17 cellular contexts compared by ENCODE assay signal in genomic region chr2:72140621-72140960, GRCh38. TPM values are rescaled to one million over a fixed set of nuclear protein-coding genes. Genes with fewer than 3 reads are reported as not detected.
A peak's percentile ranks its signal among the peaks of the same experiment; 100 is the strongest.
DNase-seq lines count a peak whose midpoint lies in the region; ATAC-seq and TF ChIP-seq lines count a peak whose summit lies in the region.
"Had no signal": no experiment of that assay in that cellular context is flagged by ENCODE, and none has a peak within 500 bp of the region (broad histone marks: within the 10 kb centered on the region; RNA-seq: fewer than 3 reads in every experiment).

No MANE protein-coding gene starts in this region.

- DNase-seq in Right ventricle myocardium superior (peak; percentile 17), left ventricle myocardium superior (no peak), colonic mucosa (peak; percentile 15), omental fat pad (ENCODE audit: low spot score) (peak; percentile 7), ureter (ENCODE audit: low spot score) (peak; percentile 39), NCI-H2081 (lab: John Stamatoyannopoulos, UW) (no peak)
- DNase-seq: COR-L47, DMS153, GOT3, KBM-7, NCI-H146, NCI-H2081 treated with DMSO at 0.1 percent for 48 hours, NCI-H510A treated with DMSO at 0.1 percent for 48 hours, NCI-H82, PC-3 had no signal

- no peak overlapping the region for H3K9ac ChIP-seq in colonic mucosa (ENCODE audit: low read depth in 2 of 2, low read length in 2 of 2)

- ATAC-seq in Right ventricle myocardium superior (ENCODE audit: poor library complexity), result no peak
- ATAC-seq in left ventricle myocardium superior, result no peak
- ATAC-seq in omental fat pad (ENCODE audit: low FRiP score), result no peak
- no peak for ATAC-seq in GM19455 (IDR thresholded peaks at IDR 0.05; ENCODE audit: unreplicated experiment)
- ATAC-seq: PC-3 had no signal

- no peaks in the 10 kb centered on the region for H3K9me3 ChIP-seq in colonic mucosa

- no peak overlapping the region for H3K4me3 ChIP-seq in colonic mucosa

- H3K27me3 ChIP-seq in colonic mucosa, result peaks cover 26% of the 10 kb centered on the region

- intact Hi-C loops in Right ventricle myocardium superior (cut with DNase I) (loop anchor here (10.0 kb wide), 1 partner anchor 526 kb away; no protein-coding TSS in a partner anchor), left ventricle myocardium superior (cut with micrococcal nuclease) (loop anchor here (10.0 kb wide), 1 partner anchor 596 kb away; no protein-coding TSS in a partner anchor), colonic mucosa (cut with DNase I) (no loop called here)

- TF ChIP-seq CTCF in colonic mucosa (IDR thresholded peaks at IDR 0.05) (no peak), omental fat pad (IDR thresholded peaks at IDR 0.05) (no peak)

- no peaks in the 10 kb centered on the region for H3K4me1 ChIP-seq in colonic mucosa

- H3K36me3 ChIP-seq in colonic mucosa, result no peaks in the 10 kb centered on the region

- H3K27ac ChIP-seq in colonic mucosa, result no peak overlapping the region
- H3K27ac ChIP-seq: C4-2B had no signal

RNA-seq across cellular contexts. Expression of gene CYP26B1, which starts 7.1 kb away (rescaled TPM):
- 4.4 TPM for total RNA-seq in Right ventricle myocardium superior
- 4.2 TPM for total RNA-seq in left ventricle myocardium superior
- total RNA-seq in colonic mucosa, result 1 to 10 TPM; 1.0 to 1.9 TPM
- 10 to 100 TPM; 10.6 to 36.6 (median 18.8) TPM for total RNA-seq in omental fat pad
- 1.1 TPM for total RNA-seq in ureter

Comparison
In these comparisons a context has a peak if more than half of its experiments do, and no peak if none do; other contexts are left out.
1. DNase-seq: peak in Right ventricle myocardium superior (single experiment), colonic mucosa (single experiment), omental fat pad (single experiment) and ureter (single experiment); none in left ventricle myocardium superior (single experiment) and NCI-H2081 (0 of 2).